8 cellular contexts compared by ENCODE assay signal in the genomic region with DNA sequence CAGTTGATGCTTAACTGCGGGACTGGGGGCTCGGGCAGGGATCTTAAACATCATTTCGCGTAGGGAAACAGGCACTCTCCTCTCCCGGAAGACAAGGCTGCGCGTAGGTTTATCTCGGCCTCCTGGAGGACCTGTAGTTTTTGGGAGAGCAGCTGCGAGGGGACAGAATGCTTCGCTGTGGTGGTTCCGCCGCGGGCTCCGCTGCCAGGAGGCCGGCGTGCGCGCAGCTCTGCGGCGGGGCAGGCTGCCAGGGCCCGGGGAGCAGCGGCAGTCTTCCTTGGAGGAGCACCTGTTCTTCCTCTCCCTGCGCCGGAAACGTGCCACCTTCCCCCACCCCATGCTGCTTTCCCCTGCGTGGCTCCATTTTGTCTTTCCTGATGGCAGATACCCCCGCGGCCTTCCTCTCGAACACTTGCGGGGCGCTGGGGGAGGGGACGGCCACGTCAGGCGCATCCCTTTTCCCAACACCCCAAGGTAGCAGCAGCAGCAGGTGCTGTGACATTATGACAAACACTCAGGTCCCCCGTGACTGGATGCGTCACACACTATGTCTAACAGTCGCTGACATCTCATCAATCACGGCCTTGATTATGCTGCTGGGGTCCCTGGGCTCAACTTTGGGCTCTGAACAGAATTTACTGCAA.
DNase-seq lines count a peak whose midpoint lies in the region; ATAC-seq, FAIRE-seq and TF ChIP-seq lines count a peak whose summit lies in the region.

No MANE protein-coding gene starts in this region.

- peaks cover 16% of the 10 kb centered on the region for H3K27me3 Mint-ChIP-seq in activated CD4-positive, alpha-beta T cell treated with anti-CD3 and anti-CD28 coated beads for 36 hours
- H3K27me3 Mint-ChIP-seq in mesothelial cell of epicardium (ENCODE audit: low read depth) = peaks cover 5% of the 10 kb centered on the region

- no peak for ATAC-seq in activated CD4-positive, alpha-beta T cell treated with anti-CD3 and anti-CD28 coated beads for 36 hours
- no peak for ATAC-seq in GM21619 (IDR thresholded peaks at IDR 0.05; ENCODE audit: unreplicated experiment)

- no peak overlapping the region for H4K5ac ChIP-seq in H1 (ENCODE audit: insufficient read length, low read depth, low read length)

- H3K79me2 ChIP-seq in H1 (ENCODE audit: control insufficient read depth in 1 of 2, insufficient read depth in 2 of 2, low read length in 2 of 2) = no peaks in the 10 kb centered on the region

- H3K36me3 ChIP-seq in H1 (ENCODE audit: control insufficient read depth in 2 of 4, insufficient read depth in 4 of 4, low read length in 3 of 4) = no peaks in the 10 kb centered on the region

- no peak for TF ChIP-seq POLR2A in H1 (IDR thresholded peaks at IDR 0.05; ENCODE audit: control extremely low read depth in 1 of 2, low read depth in 2 of 2, low read length in 2 of 2)

- H4K20me1 ChIP-seq in H1 (replicated peaks in 1 of 2; ENCODE audit: control insufficient read depth in 1 of 2, insufficient read depth in 2 of 2, low read length in 2 of 2) = no peaks in the 10 kb centered on the region

- no peak overlapping the region for H2BK20ac ChIP-seq in H1 (ENCODE audit: low read length)

- intact Hi-C loops in activated CD4-positive, alpha-beta T cell treated with anti-CD3 and anti-CD28 coated beads for 36 hours (cut with DNase I, micrococcal nuclease) = no loop called here

- H3K23me2 ChIP-seq in H1 (ENCODE audit: low read depth, low read length) = peaks cover 6% of the 10 kb centered on the region; the same call in 1 of the 2 replicates

- peak overlapping the region; percentile 83 for H2AFZ ChIP-seq in H1 (ENCODE audit: low read length)

- H3K18ac ChIP-seq in H1 (ENCODE audit: extremely low read depth, low read length) = 0 out of 2 replicates have a peak overlapping the region, but pooled peaks have one; percentile 20

- no peak overlapping the region for H2BK12ac ChIP-seq in H1 (ENCODE audit: low read depth, low read length)

- H3K23ac ChIP-seq in H1 (ENCODE audit: insufficient read length) = no peak overlapping the region

- peaks cover 5 to 20% (median 14%) of the 10 kb centered on the region in 4 experiments; a peak in 6 of 7 replicates for H3K27me3 ChIP-seq in H1 (replicated peaks in 1 of 4; ENCODE audit: control insufficient read depth in 3 of 4, extremely low read depth in 1 of 4, insufficient read depth in 3 of 4, low read length in 3 of 4)

- no peak for TF ChIP-seq EP300 in H1 (IDR thresholded peaks at IDR 0.05; ENCODE audit: borderline replicate concordance in 1 of 2, low read depth in 2 of 2, low read length in 2 of 2)

- POLR2A ChIA-PET in activated CD4-positive, alpha-beta T cell treated with anti-CD3 and anti-CD28 coated beads for 36 hours (lab: Charles Lee) = no interaction called here
- POLR2A ChIA-PET in H1 (lab: Charles Lee; ENCODE audit: partially characterized antibody) = no interaction called here

- H3K4me1 Mint-ChIP-seq in activated CD4-positive, alpha-beta T cell treated with anti-CD3 and anti-CD28 coated beads for 36 hours = peaks cover 4% of the 10 kb centered on the region
- peaks cover 2% of the 10 kb centered on the region for H3K4me1 Mint-ChIP-seq in mesothelial cell of epicardium

- no peak overlapping the region for H3K27ac Mint-ChIP-seq in activated CD4-positive, alpha-beta T cell treated with anti-CD3 and anti-CD28 coated beads for 36 hours
- no peak overlapping the region for H3K27ac Mint-ChIP-seq in mesothelial cell of epicardium

- no peak overlapping the region for H3K9ac ChIP-seq in H1 (replicated peaks in 1 of 4; ENCODE audit: extremely low read depth in 1 of 4, low read depth in 3 of 4, low read length in 3 of 4)

- no peak overlapping the region; the same call in 1 of the 2 replicates for H2BK15ac ChIP-seq in H1 (ENCODE audit: low read length)

- CTCF ChIA-PET in activated CD4-positive, alpha-beta T cell treated with anti-CD3 and anti-CD28 coated beads for 36 hours (lab: Charles Lee) = interaction anchor here (0.6 kb wide), 1 partner anchor 1861 kb away, joined by 3 read pairs; no protein-coding TSS in a partner anchor
- CTCF ChIA-PET in H1 (lab: Charles Lee; ENCODE audit: partially characterized antibody) = interaction anchor here (1.4 to 1.8 kb wide), 2 partner anchors 9 to 11 kb away, joined by 3 to 5 read pairs; no protein-coding TSS in a partner anchor

- H3K4me3 Mint-ChIP-seq in activated CD4-positive, alpha-beta T cell treated with anti-CD3 and anti-CD28 coated beads for 36 hours = no peak overlapping the region
- peak overlapping the region; percentile 58 for H3K4me3 Mint-ChIP-seq in mesothelial cell of epicardium

- H2AK5ac ChIP-seq in H1 (ENCODE audit: low read depth, low read length) = no peak overlapping the region

- peak overlapping the region; percentile 67 to 71 for H3K4me2 ChIP-seq in H1 (ENCODE audit: insufficient read depth in 1 of 2, low read depth in 2 of 2, low read length in 2 of 2)

- H3K79me1 ChIP-seq in H1 (ENCODE audit: low read depth, low read length) = no peaks in the 10 kb centered on the region

- peak; percentile 4 for DNase-seq in activated CD4-positive, alpha-beta T cell treated with anti-CD3 and anti-CD28 coated beads for 36 hours
- no peak for DNase-seq in activated CD4-positive, alpha-beta T cell treated with anti-CD3 and anti-CD28 coated beads, Interleukin-2, amount 50 U/mL, for 4 hours
- DNase-seq in H1 (ENCODE audit: low read depth in 1 of 2, low spot score in 2 of 2) = peak in 1 of 2 experiments; percentile 66
- peak in 1 of 2 experiments; percentile 40 for DNase-seq in mesothelial cell of epicardium (ENCODE audit: low spot score in 2 of 2, unreplicated experiment in 2 of 2)
- DNase-seq in ureter (ENCODE audit: low spot score) = peak; percentile 48
- no peak for DNase-seq in HCEC 1CT
- no peak for DNase-seq in central memory CD4-positive, alpha-beta T cell

- H2BK5ac ChIP-seq in H1 (ENCODE audit: low read depth, low read length) = no peak overlapping the region

- H3K9me3 Mint-ChIP-seq in activated CD4-positive, alpha-beta T cell treated with anti-CD3 and anti-CD28 coated beads for 36 hours (ENCODE audit: low read depth) = peaks cover 2% of the 10 kb centered on the region
- peaks cover 6% of the 10 kb centered on the region for H3K9me3 Mint-ChIP-seq in mesothelial cell of epicardium

- no peak overlapping the region for H3K4ac ChIP-seq in H1 (replicated peaks; ENCODE audit: insufficient read length, low read depth, low read length)

- no peak overlapping the region; the same call in 1 of the 2 replicates for H4K8ac ChIP-seq in H1 (ENCODE audit: extremely low read depth, insufficient read depth, low read length)

- H3K9me3 ChIP-seq in H1 (ENCODE audit: insufficient read depth in 2 of 2, low read depth in 1 of 2, low read length in 1 of 2) = no peaks in the 10 kb centered on the region

- no peak for TF ChIP-seq CTCF in H1 (IDR thresholded peaks at IDR 0.05; ENCODE audit: control extremely low read depth in 1 of 3, insufficient read depth in 1 of 3, low read depth in 1 of 3, low read length in 3 of 3)
- TF ChIP-seq CTCF in mesothelial cell of epicardium (IDR thresholded peaks at IDR 0.05; ENCODE audit: unreplicated experiment) = no peak

- H3K4me3 ChIP-seq in H1 (ENCODE audit: extremely low read depth in 1 of 4, insufficient read depth in 2 of 4, low read depth in 3 of 4, low read length in 4 of 4) = peak overlapping the region; percentile 18 to 56 (median 47); a peak in 7 of 8 replicates

- no peak overlapping the region for H3K14ac ChIP-seq in H1 (ENCODE audit: insufficient read length)

- peaks cover 0 to 4% (median under 1%) of the 10 kb centered on the region in 4 experiments; a peak in 4 of 7 replicates for H3K4me1 ChIP-seq in H1 (replicated peaks in 1 of 4; ENCODE audit: control insufficient read depth in 3 of 4, insufficient read depth in 4 of 4, low read length in 3 of 4)

- H3K36me3 Mint-ChIP-seq in activated CD4-positive, alpha-beta T cell treated with anti-CD3 and anti-CD28 coated beads for 36 hours (ENCODE audit: low read depth) = no peaks in the 10 kb centered on the region
- H3K36me3 Mint-ChIP-seq in mesothelial cell of epicardium = no peaks in the 10 kb centered on the region

- no peak overlapping the region for H2BK120ac ChIP-seq in H1 (replicated peaks; ENCODE audit: low read depth, low read length)

- H3K56ac ChIP-seq in H1 (replicated peaks; ENCODE audit: insufficient read length, low read depth, low read length) = no peak overlapping the region

- no peak overlapping the region for H3K27ac ChIP-seq in H1 (ENCODE audit: low read depth, low read length)

- TF ChIP-seq RAD21 in H1 (IDR thresholded peaks at IDR 0.05 in 1 of 2, conservative IDR thresholded peaks at IDR 0.05 in 1 of 2; ENCODE audit: low read depth in 2 of 2, low read length in 2 of 2) = no peak; a peak in 1 of 4 replicates

- WGBS in H1 (ENCODE audit: extremely low coverage in 1 of 2, insufficient coverage in 1 of 2, insufficient read length in 1 of 2, insufficient replicate concordance in 2 of 2, low coverage in 1 of 2, low lambda C conversion rate in 2 of 2, missing lambda C conversion rate in 1 of 2), 2 experiments = 13% methylated on average over 35 of the region's 38 CpGs; no CpG with 5 or more reads in 1 of the 2 experiments

- no peak for FAIRE-seq in H1 (lab: Jason Lieb, UNC)

- no peak overlapping the region for H4K91ac ChIP-seq in H1 (replicated peaks; ENCODE audit: insufficient read length, low read length)

TF ChIP-seq in H1, 55 proteins besides CTCF, POLR2A, EP300 and RAD21 (continues in another document):
- TF ChIP-seq, protein P1, sequence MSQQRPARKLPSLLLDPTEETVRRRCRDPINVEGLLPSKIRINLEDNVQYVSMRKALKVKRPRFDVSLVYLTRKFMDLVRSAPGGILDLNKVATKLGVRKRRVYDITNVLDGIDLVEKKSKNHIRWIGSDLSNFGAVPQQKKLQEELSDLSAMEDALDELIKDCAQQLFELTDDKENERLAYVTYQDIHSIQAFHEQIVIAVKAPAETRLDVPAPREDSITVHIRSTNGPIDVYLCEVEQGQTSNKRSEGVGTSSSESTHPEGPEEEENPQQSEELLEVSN (IDR thresholded peaks at IDR 0.05) = 0 out of 2 replicates have a peak, but pooled peaks have one; percentile 34
- no peak for TF ChIP-seq TCF12 (IDR thresholded peaks at IDR 0.05; ENCODE audit: low read depth, low read length)
- TF ChIP-seq, protein P2, sequence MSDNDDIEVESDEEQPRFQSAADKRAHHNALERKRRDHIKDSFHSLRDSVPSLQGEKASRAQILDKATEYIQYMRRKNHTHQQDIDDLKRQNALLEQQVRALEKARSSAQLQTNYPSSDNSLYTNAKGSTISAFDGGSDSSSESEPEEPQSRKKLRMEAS (IDR thresholded peaks at IDR 0.05) = peak; percentile 62; the same call in 1 of the 2 replicates
- peak; percentile 48; the same call in 1 of the 2 replicates for TF ChIP-seq KDM1A (IDR thresholded peaks at IDR 0.05; ENCODE audit: borderline replicate concordance, low read length)
- peak; percentile 36 for TF ChIP-seq ASH2L (IDR thresholded peaks at IDR 0.05; ENCODE audit: low read length)
- peak; percentile 40 for TF ChIP-seq EZH2 (IDR thresholded peaks at IDR 0.05; ENCODE audit: low read depth, low read length, severe bottlenecking)

Comparison
In these comparisons a context has a peak if more than half of its experiments do, and no peak if none do; other contexts are left out.
1. DNase-seq: peak in activated CD4-positive, alpha-beta T cell treated with anti-CD3 and anti-CD28 coated beads for 36 hours (single experiment) and ureter (single experiment); none in activated CD4-positive, alpha-beta T cell treated with anti-CD3 and anti-CD28 coated beads, Interleukin-2, amount 50 U/mL, for 4 hours (0 of 2), HCEC 1CT (single experiment) and central memory CD4-positive, alpha-beta T cell (single experiment).